In the genomic region with DNA sequence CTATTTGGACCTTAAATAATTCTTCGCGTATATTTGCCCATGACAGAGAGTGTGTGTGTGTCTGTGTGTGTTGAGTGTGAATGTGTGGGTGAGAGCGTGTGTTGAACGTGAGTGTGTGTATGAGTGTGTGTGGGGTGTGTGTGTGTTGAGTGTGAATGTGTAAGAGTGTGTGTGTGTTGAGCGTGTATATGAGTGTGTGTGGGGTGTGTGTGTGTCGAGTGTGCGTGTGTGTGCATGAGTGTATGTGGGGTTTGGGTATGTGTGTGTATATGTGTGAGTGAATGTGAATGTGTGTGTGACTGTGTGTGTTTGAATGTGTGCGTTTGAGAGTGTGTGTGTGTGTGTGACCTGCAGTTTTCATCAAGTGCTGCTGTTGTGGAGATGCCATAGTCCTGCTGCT, we compare ENCODE assay signal across 2 cellular contexts.
TF ChIP-seq lines count a peak whose summit lies in the region.

No MANE protein-coding gene starts in this region.

TF ChIP-seq in HepG2, 621 proteins besides CTCF, POLR2A, EP300 and RAD21:
- TF ChIP-seq, protein P1, sequence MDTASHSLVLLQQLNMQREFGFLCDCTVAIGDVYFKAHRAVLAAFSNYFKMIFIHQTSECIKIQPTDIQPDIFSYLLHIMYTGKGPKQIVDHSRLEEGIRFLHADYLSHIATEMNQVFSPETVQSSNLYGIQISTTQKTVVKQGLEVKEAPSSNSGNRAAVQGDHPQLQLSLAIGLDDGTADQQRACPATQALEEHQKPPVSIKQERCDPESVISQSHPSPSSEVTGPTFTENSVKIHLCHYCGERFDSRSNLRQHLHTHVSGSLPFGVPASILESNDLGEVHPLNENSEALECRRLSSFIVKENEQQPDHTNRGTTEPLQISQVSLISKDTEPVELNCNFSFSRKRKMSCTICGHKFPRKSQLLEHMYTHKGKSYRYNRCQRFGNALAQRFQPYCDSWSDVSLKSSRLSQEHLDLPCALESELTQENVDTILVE (CRISPR knock-in tag; IDR thresholded peaks at IDR 0.05), result no peak
- TF ChIP-seq PITX1 (CRISPR knock-in tag; IDR thresholded peaks at IDR 0.05) (no peak), SPEN (CRISPR knock-in tag; IDR thresholded peaks at IDR 0.05; ENCODE audit: low read depth) (no peak), ZNF263 (CRISPR knock-in tag; IDR thresholded peaks at IDR 0.05) (no peak), RARA (CRISPR knock-in tag; IDR thresholded peaks at IDR 0.05) (no peak), RAD51 (IDR thresholded peaks at IDR 0.05; ENCODE audit: borderline replicate concordance) (0 out of 2 replicates have a peak, but pooled peaks have one; percentile 13)

TF ChIP-seq in K562, 482 proteins besides CTCF, POLR2A, EP300 and RAD21:
- no peak for TF ChIP-seq ATF4 (CRISPR knock-in tag; IDR thresholded peaks at IDR 0.05)
- no peak for TF ChIP-seq GMEB1 (CRISPR knock-in tag; IDR thresholded peaks at IDR 0.05)
- TF ChIP-seq, protein P2, sequence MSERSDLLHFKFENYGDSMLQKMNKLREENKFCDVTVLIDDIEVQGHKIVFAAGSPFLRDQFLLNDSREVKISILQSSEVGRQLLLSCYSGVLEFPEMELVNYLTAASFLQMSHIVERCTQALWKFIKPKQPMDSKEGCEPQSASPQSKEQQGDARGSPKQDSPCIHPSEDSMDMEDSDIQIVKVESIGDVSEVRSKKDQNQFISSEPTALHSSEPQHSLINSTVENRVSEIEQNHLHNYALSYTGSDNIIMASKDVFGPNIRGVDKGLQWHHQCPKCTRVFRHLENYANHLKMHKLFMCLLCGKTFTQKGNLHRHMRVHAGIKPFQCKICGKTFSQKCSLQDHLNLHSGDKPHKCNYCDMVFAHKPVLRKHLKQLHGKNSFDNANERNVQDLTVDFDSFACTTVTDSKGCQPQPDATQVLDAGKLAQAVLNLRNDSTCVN (CRISPR knock-in tag; IDR thresholded peaks at IDR 0.05), result peak; percentile 90; the same call in 1 of the 2 replicates
- peak; percentile 49 for TF ChIP-seq ARHGAP35 (IDR thresholded peaks at IDR 0.05; ENCODE audit: partially characterized antibody)
- TF ChIP-seq HDAC1 (IDR thresholded peaks at IDR 0.05), result 0 out of 4 replicates have a peak, but pooled peaks of 1 of the 2 experiments have one; percentile 27
- TF ChIP-seq, protein P3, sequence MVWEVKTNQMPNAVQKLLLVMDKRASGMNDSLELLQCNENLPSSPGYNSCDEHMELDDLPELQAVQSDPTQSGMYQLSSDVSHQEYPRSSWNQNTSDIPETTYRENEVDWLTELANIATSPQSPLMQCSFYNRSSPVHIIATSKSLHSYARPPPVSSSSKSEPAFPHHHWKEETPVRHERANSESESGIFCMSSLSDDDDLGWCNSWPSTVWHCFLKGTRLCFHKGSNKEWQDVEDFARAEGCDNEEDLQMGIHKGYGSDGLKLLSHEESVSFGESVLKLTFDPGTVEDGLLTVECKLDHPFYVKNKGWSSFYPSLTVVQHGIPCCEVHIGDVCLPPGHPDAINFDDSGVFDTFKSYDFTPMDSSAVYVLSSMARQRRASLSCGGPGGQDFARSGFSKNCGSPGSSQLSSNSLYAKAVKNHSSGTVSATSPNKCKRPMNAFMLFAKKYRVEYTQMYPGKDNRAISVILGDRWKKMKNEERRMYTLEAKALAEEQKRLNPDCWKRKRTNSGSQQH (CRISPR knock-in tag; IDR thresholded peaks at IDR 0.05), result peak; percentile 76; the same call in 1 of the 2 replicates
- peak; percentile 31 for TF ChIP-seq POLR2B (IDR thresholded peaks at IDR 0.05; ENCODE audit: low read depth, partially characterized antibody)
- TF ChIP-seq ZNF584 (CRISPR knock-in tag; IDR thresholded peaks at IDR 0.05; ENCODE audit: low read depth), result no peak
